Comparison of ENCODE assay signal across 9 cellular contexts in genomic region chr22:29310065-29310862, GRCh38. TPM values are rescaled to one million over a fixed set of nuclear protein-coding genes. Genes with fewer than 3 reads are reported as not detected.
DNase-seq lines count a peak whose midpoint lies in the region; ATAC-seq, FAIRE-seq and TF ChIP-seq lines count a peak whose summit lies in the region.
"Had no signal": no experiment of that assay in that cellular context is flagged by ENCODE, and none has a peak within 500 bp of the region (broad histone marks: within the 10 kb centered on the region; RNA-seq: fewer than 3 reads in every experiment).

No MANE protein-coding gene starts in this region.

- no peaks in the 10 kb centered on the region for H3K9me3 ChIP-seq in mesodermal cell (ENCODE audit: control insufficient read depth, low read length)
- no peaks in the 10 kb centered on the region for H3K9me3 ChIP-seq in thoracic aorta

- peak overlapping the region; percentile 83 for H3K27ac ChIP-seq in cingulate gyrus (ENCODE audit: low read depth, low read length)
- peak overlapping the region; percentile 69 for H3K27ac ChIP-seq in mesodermal cell (ENCODE audit: low read depth, low read length, severe bottlenecking)
- peak overlapping the region; percentile 70 to 86 for H3K27ac ChIP-seq in thoracic aorta

- peaks cover 23% of the 10 kb centered on the region for H3K4me1 ChIP-seq in mesodermal cell (ENCODE audit: control insufficient read depth, insufficient read depth, low read length, poor library complexity, severe bottlenecking)
- H3K4me1 ChIP-seq in thoracic aorta (ENCODE audit: control insufficient read depth in 1 of 2, low read depth in 2 of 2): peaks cover 50 to 73% of the 10 kb centered on the region in 2 donors

- H3K4me3 ChIP-seq in mesodermal cell (ENCODE audit: extremely low read depth, insufficient read depth, low read length, poor library complexity, severe bottlenecking) (no peak overlapping the region), thoracic aorta (peak overlapping the region; percentile 69)

- peak; percentile 17 for DNase-seq in HuH-7 (ENCODE audit: low spot score)
- DNase-seq in thoracic aorta (ENCODE audit: low spot score): no peak
- DNase-seq in OCI-M1 (lab: John Stamatoyannopoulos, UW): no peak
- no peak for DNase-seq in NCI-H1694 treated with DMSO at 0.1 percent for 48 hours (lab: John Stamatoyannopoulos, UW)
- DNase-seq in GM19239 (ENCODE audit: insufficient read length, low spot score): no peak

- ATAC-seq in thoracic aorta (ENCODE audit: insufficient number of reproducible peaks, low FRiP score, low read depth) (no peak), HG02852 (IDR thresholded peaks at IDR 0.05; ENCODE audit: unreplicated experiment) (no peak)

- H3K27me3 ChIP-seq in thoracic aorta (replicated peaks; ENCODE audit: insufficient read depth): peaks cover 15% of the 10 kb centered on the region

- FAIRE-seq in GM19239 (lab: Jason Lieb, UNC): no peak

- H3K36me3 ChIP-seq in mesodermal cell (ENCODE audit: control insufficient read depth, insufficient read depth, low read length): peaks cover 22% of the 10 kb centered on the region
- no peaks in the 10 kb centered on the region for H3K36me3 ChIP-seq in thoracic aorta

- TF ChIP-seq CTCF in thoracic aorta (IDR thresholded peaks at IDR 0.05): no peak

- WGBS in mesodermal cell (ENCODE audit: insufficient coverage in 2 of 2), 2 experiments: 86 to 90% methylated on average over 16 to 21 of the region's 28 CpGs

RNA-seq across cellular contexts. Expression of gene GAS2L1, which starts 3.8 kb away (rescaled TPM):
- polyA plus RNA-seq in mesodermal cell (2013, experiment 1 of 2): 22.2 TPM
- 17.6 TPM for polyA plus RNA-seq in mesodermal cell (2013, experiment 2 of 2)
- total RNA-seq in thoracic aorta: 10 to 100 TPM; 32.5 to 52.9 TPM

RNA-seq across cellular contexts. Expression of gene RASL10A, which starts 5.2 kb away (rescaled TPM):
- polyA plus RNA-seq in mesodermal cell (2013, experiment 1 of 2): 10.8 TPM
- polyA plus RNA-seq in mesodermal cell (2013, experiment 2 of 2): 5.8 TPM
- 1 to 10 TPM; 3.4 to 4.1 TPM for total RNA-seq in thoracic aorta
- polyA plus RNA-seq: naive thymus-derived CD4-positive, alpha-beta T cell had no signal

RNA-seq across cellular contexts. Expression of gene EWSR1, which starts 42.2 kb away (rescaled TPM):
- 272 TPM for polyA plus RNA-seq in mesodermal cell (2013, experiment 1 of 2)
- polyA plus RNA-seq in mesodermal cell (2013, experiment 2 of 2): 258 TPM
- 100 to 1,000 TPM; 197 to 225 TPM for total RNA-seq in thoracic aorta

RNA-seq across cellular contexts. Expression of gene RHBDD3, which starts 42.5 kb away (rescaled TPM):
- 27.5 TPM for polyA plus RNA-seq in mesodermal cell (2013, experiment 1 of 2)
- polyA plus RNA-seq in mesodermal cell (2013, experiment 2 of 2): 25.1 TPM
- 10 to 100 TPM; 23.9 to 36.7 TPM for total RNA-seq in thoracic aorta
